Comparison of ENCODE assay signal across 32 cellular contexts in genomic region chr20:55685848-55686247, GRCh38.
"Had no signal": no experiment of that assay in that cellular context is flagged by ENCODE, and none has a peak within 500 bp of the region (broad histone marks: within the 10 kb centered on the region; RNA-seq: fewer than 3 reads in every experiment).

No MANE protein-coding gene starts in this region.

- FAIRE-seq: urothelium cell line had no signal

- H3K4me1 Mint-ChIP-seq: naive B cell; naive thymus-derived CD8-positive, alpha-beta T cell; stimulated activated memory B cell treated with anti-CD40 and anti-IgM and Interleukin-4, amounts not matched to agents 10 μg/mL and 1 μg/mL and 100 μg/mL, for 72 hours; stimulated activated naive CD8-positive, alpha-beta T cell treated with anti-CD3 and anti-CD28 coated beads, Interleukin-15, amount 100 ng/mL, for 72 hours had no signal

- H3K27ac Mint-ChIP-seq: naive B cell; natural killer cell treated with Interleukin-12 subunit alpha and Interleukin-12 subunit beta and Interleukin-15 and Interleukin-18, amount 100 ng/mL, for 72 hours; progenitor cell of endocrine pancreas; stimulated activated memory B cell treated with anti-CD40 and anti-IgM and Interleukin-4, amounts not matched to agents 10 μg/mL and 1 μg/mL and 100 μg/mL, for 72 hours; stimulated activated naive CD8-positive, alpha-beta T cell treated with anti-CD3 and anti-CD28 coated beads, Interleukin-15, amount 100 ng/mL, for 72 hours had no signal

- H3K4me1 ChIP-seq: parathyroid adenoma, psoas muscle, spleen, suprapubic skin, thyroid gland, upper lobe of left lung, vagina had no signal

- ATAC-seq: naive thymus-derived CD8-positive, alpha-beta T cell; natural killer cell treated with Interleukin-12 subunit alpha and Interleukin-12 subunit beta and Interleukin-15 and Interleukin-18, amount 100 ng/mL, for 72 hours; psoas muscle; right cardiac atrium; sciatic nerve; stimulated activated memory B cell treated with anti-CD40 and anti-IgM and Interleukin-4, amounts not matched to agents 10 μg/mL and 1 μg/mL and 100 μg/mL, for 72 hours; stimulated activated naive CD8-positive, alpha-beta T cell treated with anti-CD3 and anti-CD28 coated beads, Interleukin-15, amount 100 ng/mL, for 72 hours; stimulated activated naive CD8-positive, alpha-beta T cell treated with anti-CD3 and anti-CD28 coated beads, Interleukin-15, Interleukin-2, amounts not matched to agents 100 U/mL and 50 U/mL, for 24 hours had no signal

- H3K36me3 ChIP-seq: neutrophil, spleen, suprapubic skin, thoracic aorta, thyroid gland, tibial nerve, upper lobe of left lung, vagina had no signal

- H3K4me3 Mint-ChIP-seq: naive thymus-derived CD8-positive, alpha-beta T cell; natural killer cell treated with Interleukin-12 subunit alpha and Interleukin-12 subunit beta and Interleukin-15 and Interleukin-18, amount 100 ng/mL, for 72 hours; stimulated activated memory B cell treated with anti-CD40 and anti-IgM and Interleukin-4, amounts not matched to agents 10 μg/mL and 1 μg/mL and 100 μg/mL, for 72 hours; stimulated activated naive CD8-positive, alpha-beta T cell treated with anti-CD3 and anti-CD28 coated beads, Interleukin-15, amount 100 ng/mL, for 72 hours had no signal

- H3K4me2 ChIP-seq: smooth muscle cell had no signal

- H3K27me3 Mint-ChIP-seq: naive B cell; natural killer cell treated with Interleukin-12 subunit alpha and Interleukin-12 subunit beta and Interleukin-15 and Interleukin-18, amount 100 ng/mL, for 72 hours; stimulated activated memory B cell treated with anti-CD40 and anti-IgM and Interleukin-4, amounts not matched to agents 10 μg/mL and 1 μg/mL and 100 μg/mL, for 72 hours; stimulated activated naive CD8-positive, alpha-beta T cell treated with anti-CD3 and anti-CD28 coated beads, Interleukin-15, amount 100 ng/mL, for 72 hours had no signal

- H2AFZ ChIP-seq: parathyroid adenoma had no signal

- H3K9me3 ChIP-seq: neutrophil, psoas muscle, suprapubic skin, thoracic aorta, thyroid gland, tibial nerve, upper lobe of left lung, vagina had no signal

- H3K4me3 ChIP-seq: psoas muscle, skin epidermis, smooth muscle cell, spleen, suprapubic skin, thoracic aorta, thyroid gland, tibial nerve, upper lobe of left lung, vagina had no signal

- H3K36me3 Mint-ChIP-seq: naive B cell; natural killer cell treated with Interleukin-12 subunit alpha and Interleukin-12 subunit beta and Interleukin-15 and Interleukin-18, amount 100 ng/mL, for 72 hours; stimulated activated memory B cell treated with anti-CD40 and anti-IgM and Interleukin-4, amounts not matched to agents 10 μg/mL and 1 μg/mL and 100 μg/mL, for 72 hours had no signal

- H3K9me3 Mint-ChIP-seq: stimulated activated naive CD8-positive, alpha-beta T cell treated with anti-CD3 and anti-CD28 coated beads, Interleukin-15, amount 100 ng/mL, for 72 hours had no signal

- DNase-seq: naive B cell; naive thymus-derived CD8-positive, alpha-beta T cell; nucleus accumbens; posterior cingulate gyrus; psoas muscle; right cardiac atrium; spleen; stimulated activated CD4-positive, alpha-beta T cell treated with anti-CD3 and anti-CD28 coated beads, Interleukin-12 subunit alpha, Interleukin-12 subunit beta, amount 100 ng/mL, for 4 hours; stimulated activated CD4-positive, alpha-beta T cell treated with anti-CD3 and anti-CD28 coated beads, Interleukin-1b, Interleukin-23, amount 100 ng/mL, for 48 hours; stimulated activated CD4-positive, alpha-beta T cell treated with anti-CD3 and anti-CD28 coated beads, Interleukin-4, amount 100 ng/mL, for 1 hour; stimulated activated CD4-positive, alpha-beta T cell treated with anti-CD3 and anti-CD28 coated beads, Interleukin-4, amount 100 ng/mL, for 4 hours; stimulated activated CD8-positive, alpha-beta memory T cell treated with anti-CD3 and anti-CD28 coated beads, Interleukin-4, amount 100 ng/mL, for 48 hours; stimulated activated naive CD4-positive, alpha-beta T cell; stimulated activated naive CD8-positive, alpha-beta T cell treated with anti-CD3 and anti-CD28 coated beads, Interleukin-15, amount 100 ng/mL, for 72 hours; stimulated activated naive CD8-positive, alpha-beta T cell treated with anti-CD3 and anti-CD28 coated beads, Interleukin-15, Interleukin-2, amounts not matched to agents 100 U/mL and 50 U/mL, for 24 hours; substantia nigra; thyroid gland; trophoblast cell; upper lobe of left lung had no signal

- H3K79me2 ChIP-seq: parathyroid adenoma had no signal

- H3K27ac ChIP-seq: neutrophil, parathyroid adenoma, psoas muscle, skin epidermis, spleen, suprapubic skin, thoracic aorta, thyroid gland, tibial nerve, upper lobe of left lung, vagina had no signal

- H3K27me3 ChIP-seq: neutrophil, spleen, suprapubic skin, thyroid gland, tibial nerve, upper lobe of left lung, vagina had no signal

- H3K9ac ChIP-seq: parathyroid adenoma had no signal
